ENCODE assay signal across 11 cellular contexts in the genomic region with DNA sequence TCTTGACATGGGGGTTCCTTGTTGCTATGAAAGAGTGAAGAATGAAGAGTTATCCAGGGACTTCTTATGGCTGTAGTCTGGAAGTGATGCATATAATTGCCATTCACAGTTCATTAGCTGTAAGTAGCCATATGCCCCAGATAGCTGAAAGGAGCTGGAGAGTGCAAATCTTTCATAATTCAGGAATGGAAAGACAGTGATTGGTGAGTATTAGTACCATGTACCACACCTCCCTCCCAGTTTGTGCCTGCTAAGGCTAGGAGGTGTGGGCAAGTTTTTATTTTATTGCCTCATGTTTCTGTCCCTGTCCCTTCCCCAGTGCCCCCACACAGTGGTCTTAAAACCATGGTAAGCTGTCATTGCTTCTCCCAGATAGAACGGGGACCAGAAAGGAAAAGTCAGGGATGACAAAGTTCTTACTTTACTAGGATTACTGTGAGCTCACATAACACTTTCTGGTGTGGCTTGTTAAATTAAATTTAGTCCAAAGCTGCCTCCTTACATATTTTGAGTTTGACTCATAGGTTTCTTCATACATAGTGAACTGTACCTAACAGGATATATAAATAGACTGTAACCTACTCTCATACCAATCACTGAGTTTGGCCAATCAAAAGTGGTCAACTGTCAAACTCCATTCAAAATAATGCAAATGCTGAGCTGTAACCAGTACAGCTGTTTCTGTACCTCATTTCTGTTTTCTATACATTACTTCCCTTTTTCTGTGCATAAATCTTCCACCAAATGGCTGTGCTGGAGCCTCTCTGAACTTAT.
DNase-seq lines count a peak whose midpoint lies in the region; ATAC-seq and TF ChIP-seq lines count a peak whose summit lies in the region.
"Had no signal": no experiment of that assay in that cellular context is flagged by ENCODE, and none has a peak within 500 bp of the region (broad histone marks: within the 10 kb centered on the region; RNA-seq: fewer than 3 reads in every experiment).

No MANE protein-coding gene starts in this region.

- H3K9me3 ChIP-seq in spleen = no peaks in the 10 kb centered on the region

- H3K4me3 ChIP-seq in spleen = no peak overlapping the region

- H3K4me1 Mint-ChIP-seq in effector memory CD8-positive, alpha-beta T cell (ENCODE audit: low read depth in 2 of 2) = no peaks in the 10 kb centered on the region

- H3K27me3 Mint-ChIP-seq in effector memory CD8-positive, alpha-beta T cell = no peaks in the 10 kb centered on the region

- 54 to 92% (median 79%) methylated on average over 1 of the region's 1 CpG for WGBS in spleen, 5 donors

- DNase-seq in NOMO-1 treated with DMSO at 0.1 percent for 48 hours (lab: John Stamatoyannopoulos, UW; ENCODE audit: unreplicated experiment) (peak; percentile 95), kidney tubule cell (ENCODE audit: low spot score) (peak; percentile 80), cortex of kidney (lab: John Stamatoyannopoulos, UW) (no peak), spleen (no peak), NCI-H2081 treated with DMSO at 0.1 percent for 48 hours (lab: John Stamatoyannopoulos, UW) (no peak)
- no peak for DNase-seq in effector memory CD8-positive, alpha-beta T cell
- DNase-seq: foreskin melanocyte, NCI-H2029 had no signal

- no peak overlapping the region for H3K27ac ChIP-seq in spleen
- H3K27ac ChIP-seq: parathyroid adenoma had no signal

- no peak for TF ChIP-seq POLR2A in spleen (IDR thresholded peaks at IDR 0.05)

- no peak overlapping the region for H3K4me3 Mint-ChIP-seq in effector memory CD8-positive, alpha-beta T cell

- intact Hi-C loops in spleen (cut with DNase I; ENCODE audit: low total_unique reads) = no loop called here

- TF ChIP-seq CTCF in spleen (IDR thresholded peaks at IDR 0.05 in 8 of 11, conservative IDR thresholded peaks at IDR 0.05 in 3 of 11) = no peak

- no peaks in the 10 kb centered on the region for H3K27me3 ChIP-seq in spleen (replicated peaks in 1 of 7)

- H3K4me1 ChIP-seq in spleen = no peaks in the 10 kb centered on the region
- H3K4me1 ChIP-seq: parathyroid adenoma had no signal

- no peaks in the 10 kb centered on the region for H3K36me3 ChIP-seq in spleen

- no peak overlapping the region for H3K27ac Mint-ChIP-seq in effector memory CD8-positive, alpha-beta T cell

- H3K9me3 Mint-ChIP-seq in effector memory CD8-positive, alpha-beta T cell = no peaks in the 10 kb centered on the region

- peak; percentile 82 for ATAC-seq in GM18868 (IDR thresholded peaks at IDR 0.05; ENCODE audit: unreplicated experiment)
- peak; percentile 87 for ATAC-seq in HG02870 (IDR thresholded peaks at IDR 0.05; ENCODE audit: unreplicated experiment)
- no peak for ATAC-seq in effector memory CD8-positive, alpha-beta T cell (replicated peaks)

- no peaks in the 10 kb centered on the region for H3K36me3 Mint-ChIP-seq in effector memory CD8-positive, alpha-beta T cell (ENCODE audit: insufficient read depth)

Comparison
In these comparisons a context has a peak if more than half of its experiments do, and no peak if none do; other contexts are left out.
1. DNase-seq: peak in NOMO-1 treated with DMSO at 0.1 percent for 48 hours (single experiment) and kidney tubule cell (single experiment); none in effector memory CD8-positive, alpha-beta T cell (0 of 3), cortex of kidney (single experiment), spleen (single experiment) and NCI-H2081 treated with DMSO at 0.1 percent for 48 hours (single experiment).